In genomic region chr15:85764304-85764633, GRCh38 we compare ENCODE assay signal across 1 cellular context.
TF ChIP-seq lines count a peak whose summit lies in the region.

No MANE protein-coding gene starts in this region.

TF ChIP-seq in GM23338, 12 proteins besides CTCF, POLR2A, EP300 and RAD21 (continued from another document):
- TF ChIP-seq ZNF462 (CRISPR knock-in tag; IDR thresholded peaks at IDR 0.05) (no peak), REST (IDR thresholded peaks at IDR 0.05; ENCODE audit: unreplicated experiment) (no peak), ETS1 (IDR thresholded peaks at IDR 0.05) (no peak), EZH2 (IDR thresholded peaks at IDR 0.05; ENCODE audit: low read depth, unreplicated experiment) (no peak), ZNF331 (CRISPR knock-in tag; IDR thresholded peaks at IDR 0.05; ENCODE audit: low read depth) (no peak)
